ENCODE assay signal across 18 cellular contexts in the genomic region with DNA sequence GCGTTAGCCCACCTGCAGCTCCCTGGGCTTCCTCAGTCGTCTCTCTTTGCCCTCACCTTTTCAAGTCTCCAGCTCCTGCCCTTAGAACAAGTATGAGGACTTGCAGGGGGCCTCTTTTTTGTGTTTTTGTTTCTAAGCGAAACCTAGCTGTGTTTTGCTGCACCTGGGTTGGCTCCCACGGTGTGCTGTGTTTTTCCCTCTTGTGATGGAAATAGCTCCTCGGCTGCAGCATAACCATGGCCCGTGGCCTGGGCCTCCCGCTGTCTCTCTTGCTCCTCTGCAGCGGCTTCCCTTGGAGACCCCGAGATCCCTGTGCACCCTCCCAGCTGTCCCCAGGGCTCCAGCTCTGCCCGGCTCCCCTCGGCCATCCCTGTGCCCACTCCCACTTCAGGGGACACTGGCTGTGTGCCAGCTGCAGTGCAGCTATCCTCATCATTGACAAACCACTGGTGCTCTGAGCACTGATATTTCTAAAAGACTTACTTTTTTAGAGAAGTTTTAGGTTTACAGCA.
"Had no signal": no experiment of that assay in that cellular context is flagged by ENCODE, and none has a peak within 500 bp of the region (broad histone marks: within the 10 kb centered on the region; RNA-seq: fewer than 3 reads in every experiment).

No MANE protein-coding gene starts in this region.

- H3K4me1 Mint-ChIP-seq: naive B cell, nephron had no signal

- ATAC-seq: left colon, left ventricle myocardium superior, sciatic nerve had no signal

- H3K36me3 ChIP-seq: esophagus muscularis mucosa, stomach, thoracic aorta, transverse colon had no signal

- H3K9me3 ChIP-seq: esophagus muscularis mucosa, stomach, thoracic aorta, transverse colon had no signal

- H3K4me3 ChIP-seq: dorsolateral prefrontal cortex, esophagus muscularis mucosa, skin epidermis, stomach, thoracic aorta, transverse colon had no signal

- H3K27me3 ChIP-seq: transverse colon had no signal

- H3K4me1 ChIP-seq: esophagus muscularis mucosa, stomach, transverse colon had no signal

- H3K9me3 Mint-ChIP-seq: nephron had no signal

- H3K4me3 Mint-ChIP-seq: naive B cell, nephron had no signal

- DNase-seq: cortex of kidney; dorsolateral prefrontal cortex; effector CD8-positive, alpha-beta T cell; left colon; left ventricle myocardium superior; mesendoderm; naive B cell; stimulated activated CD4-positive, alpha-beta T cell treated with anti-CD3 and anti-CD28 coated beads, Interleukin-12 subunit alpha, Interleukin-12 subunit beta, amount 100 ng/mL, for 4 hours; stimulated activated naive CD4-positive, alpha-beta T cell; stomach; substantia nigra; transverse colon had no signal

- H3K27ac ChIP-seq: dorsolateral prefrontal cortex, epithelial cell of prostate, esophagus muscularis mucosa, skin epidermis, stomach, thoracic aorta, transverse colon had no signal

- H3K27ac Mint-ChIP-seq: nephron had no signal
